Comparison of ENCODE assay signal across 25 cellular contexts in genomic region chr9:98136489-98136888, GRCh38.
"Had no signal": no experiment of that assay in that cellular context is flagged by ENCODE, and none has a peak within 500 bp of the region (broad histone marks: within the 10 kb centered on the region; RNA-seq: fewer than 3 reads in every experiment).

No MANE protein-coding gene starts in this region.

- H3K27me3 ChIP-seq: pancreas, right lobe of liver, stomach, testis, thyroid gland, transverse colon, upper lobe of left lung, vagina had no signal

- H3K9me3 ChIP-seq: heart left ventricle, left ventricle myocardium inferior, mucosa of descending colon, pancreas, psoas muscle, right lobe of liver, stomach, testis, thyroid gland, transverse colon, upper lobe of left lung, vagina had no signal

- H3K4me1 ChIP-seq: heart left ventricle, left ventricle myocardium inferior, pancreas, psoas muscle, right lobe of liver, testis, thyroid gland, transverse colon, vagina had no signal

- H3K4me3 Mint-ChIP-seq: naive thymus-derived CD8-positive, alpha-beta T cell; nephron; neural crest cell had no signal

- DNase-seq: heart left ventricle; hypothalamus; islet precursor cell; left ventricle myocardium inferior; midbrain; mucosa of descending colon; naive thymus-derived CD8-positive, alpha-beta T cell; nucleus accumbens; pancreas; psoas muscle; stimulated activated CD4-positive, alpha-beta T cell treated with anti-CD3 and anti-CD28 coated beads, Interleukin-12 subunit alpha, Interleukin-12 subunit beta, amount 100 ng/mL, for 4 hours; stimulated activated CD4-positive, alpha-beta T cell treated with anti-CD3 and anti-CD28 coated beads, Interleukin-15, amount 100 ng/mL, for 24 hours; stimulated activated CD4-positive, alpha-beta T cell treated with anti-CD3 and anti-CD28 coated beads, Interleukin-2, amount 100 ng/mL, for 24 hours; stimulated activated CD4-positive, alpha-beta T cell treated with anti-CD3 and anti-CD28 coated beads, Interleukin-4, amount 100 ng/mL, for 1 hour; stimulated activated naive CD4-positive, alpha-beta T cell; stomach; testis; thyroid gland; upper lobe of left lung had no signal

- H3K27ac ChIP-seq: heart left ventricle, left ventricle myocardium inferior, pancreas, psoas muscle, right lobe of liver, testis, thyroid gland, transverse colon, upper lobe of left lung, vagina had no signal

- ATAC-seq: heart left ventricle; naive thymus-derived CD8-positive, alpha-beta T cell; pancreas; psoas muscle; right lobe of liver had no signal

- H3K4me3 ChIP-seq: heart left ventricle, left ventricle myocardium inferior, lung, mucosa of descending colon, pancreas, psoas muscle, right lobe of liver, stomach, testis, thyroid gland, transverse colon, upper lobe of left lung, vagina had no signal

- H3K27ac Mint-ChIP-seq: nephron had no signal

- H3K27me3 Mint-ChIP-seq: naive thymus-derived CD8-positive, alpha-beta T cell had no signal

- H3K36me3 ChIP-seq: left ventricle myocardium inferior, pancreas, right lobe of liver, thyroid gland, transverse colon, vagina had no signal

- H3K4me1 Mint-ChIP-seq: nephron, neural crest cell had no signal

- H3K9me3 Mint-ChIP-seq: naive thymus-derived CD8-positive, alpha-beta T cell; nephron; neural crest cell had no signal
